Comparison of ENCODE assay signal across 2 cellular contexts in the genomic region with DNA sequence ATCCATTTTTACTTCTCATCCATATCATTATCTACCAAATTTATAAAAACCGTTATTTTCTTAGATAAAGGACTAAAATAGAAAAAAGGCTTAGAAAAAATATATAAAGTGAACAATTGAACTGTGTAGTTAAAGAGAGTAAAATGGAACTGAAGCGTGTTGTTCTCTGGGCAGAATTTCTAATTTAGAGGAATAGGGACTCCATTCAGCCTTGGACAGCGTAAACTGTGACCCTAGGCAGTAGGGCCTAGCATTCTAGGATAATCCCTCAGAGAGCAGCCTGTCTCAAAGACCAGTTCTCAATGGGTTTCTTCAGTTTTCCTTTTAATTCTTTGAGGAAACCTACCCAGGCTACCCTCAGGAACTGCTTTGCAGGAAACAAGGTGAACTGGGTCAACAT.
TF ChIP-seq lines count a peak whose summit lies in the region.

No MANE protein-coding gene starts in this region.

TF ChIP-seq in liver, 16 proteins besides CTCF, POLR2A, EP300 and RAD21 (continued from another document):
- TF ChIP-seq, protein P1, sequence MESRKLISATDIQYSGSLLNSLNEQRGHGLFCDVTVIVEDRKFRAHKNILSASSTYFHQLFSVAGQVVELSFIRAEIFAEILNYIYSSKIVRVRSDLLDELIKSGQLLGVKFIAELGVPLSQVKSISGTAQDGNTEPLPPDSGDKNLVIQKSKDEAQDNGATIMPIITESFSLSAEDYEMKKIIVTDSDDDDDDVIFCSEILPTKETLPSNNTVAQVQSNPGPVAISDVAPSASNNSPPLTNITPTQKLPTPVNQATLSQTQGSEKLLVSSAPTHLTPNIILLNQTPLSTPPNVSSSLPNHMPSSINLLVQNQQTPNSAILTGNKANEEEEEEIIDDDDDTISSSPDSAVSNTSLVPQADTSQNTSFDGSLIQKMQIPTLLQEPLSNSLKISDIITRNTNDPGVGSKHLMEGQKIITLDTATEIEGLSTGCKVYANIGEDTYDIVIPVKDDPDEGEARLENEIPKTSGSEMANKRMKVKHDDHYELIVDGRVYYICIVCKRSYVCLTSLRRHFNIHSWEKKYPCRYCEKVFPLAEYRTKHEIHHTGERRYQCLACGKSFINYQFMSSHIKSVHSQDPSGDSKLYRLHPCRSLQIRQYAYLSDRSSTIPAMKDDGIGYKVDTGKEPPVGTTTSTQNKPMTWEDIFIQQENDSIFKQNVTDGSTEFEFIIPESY (IDR thresholded peaks at IDR 0.05), result no peak
- TF ChIP-seq FOXA2 (IDR thresholded peaks at IDR 0.05) (no peak), RXRA (IDR thresholded peaks at IDR 0.05) (no peak), SP1 (IDR thresholded peaks at IDR 0.05) (no peak)

TF ChIP-seq in HepG2, 621 proteins besides CTCF, POLR2A, EP300 and RAD21 (continued from another document):
- TF ChIP-seq, protein P2, sequence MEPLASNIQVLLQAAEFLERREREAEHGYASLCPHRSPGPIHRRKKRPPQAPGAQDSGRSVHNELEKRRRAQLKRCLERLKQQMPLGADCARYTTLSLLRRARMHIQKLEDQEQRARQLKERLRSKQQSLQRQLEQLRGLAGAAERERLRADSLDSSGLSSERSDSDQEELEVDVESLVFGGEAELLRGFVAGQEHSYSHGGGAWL (CRISPR knock-in tag; IDR thresholded peaks at IDR 0.05), result no peak
- TF ChIP-seq, protein P3, sequence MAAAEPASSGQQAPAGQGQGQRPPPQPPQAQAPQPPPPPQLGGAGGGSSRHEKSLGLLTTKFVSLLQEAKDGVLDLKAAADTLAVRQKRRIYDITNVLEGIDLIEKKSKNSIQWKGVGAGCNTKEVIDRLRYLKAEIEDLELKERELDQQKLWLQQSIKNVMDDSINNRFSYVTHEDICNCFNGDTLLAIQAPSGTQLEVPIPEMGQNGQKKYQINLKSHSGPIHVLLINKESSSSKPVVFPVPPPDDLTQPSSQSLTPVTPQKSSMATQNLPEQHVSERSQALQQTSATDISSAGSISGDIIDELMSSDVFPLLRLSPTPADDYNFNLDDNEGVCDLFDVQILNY (CRISPR knock-in tag; conservative IDR thresholded peaks at IDR 0.05), result no peak
- no peak for TF ChIP-seq JUND (CRISPR knock-in tag; IDR thresholded peaks at IDR 0.05)
- TF ChIP-seq MBNL3 (CRISPR knock-in tag; conservative IDR thresholded peaks at IDR 0.05), result no peak
TF ChIP-seq in HepG2: peak in this region for 0.
